ENCODE assay signal across 15 cellular contexts in genomic region chr1:51789342-51789741, GRCh38.
"Had no signal": no experiment of that assay in that cellular context is flagged by ENCODE, and none has a peak within 500 bp of the region (broad histone marks: within the 10 kb centered on the region; RNA-seq: fewer than 3 reads in every experiment).

No MANE protein-coding gene starts in this region.

- DNase-seq: activated CD4-positive, alpha-beta T cell treated with anti-CD3 and anti-CD28 coated beads, Interleukin-2, amount 50 U/mL, for 4 hours; activated gamma-delta T cell; activated T-cell treated with anti-CD3 and anti-CD28 coated beads for 4 hours; dermis blood vessel endothelial cell; effector memory CD4-positive, alpha-beta T cell; esophagus squamous epithelium; heart right ventricle; kidney glomerular epithelial cell; left ventricle myocardium inferior; naive B cell; sigmoid colon; stimulated activated naive CD8-positive, alpha-beta T cell treated with anti-CD3 and anti-CD28 coated beads, Interleukin-15, amount 100 ng/mL, for 72 hours; T-helper 2 cell; transverse colon; WERI-Rb-1 had no signal

- ATAC-seq: heart right ventricle; stimulated activated naive CD8-positive, alpha-beta T cell treated with anti-CD3 and anti-CD28 coated beads, Interleukin-15, amount 100 ng/mL, for 72 hours had no signal

- H3K27me3 Mint-ChIP-seq: naive B cell; stimulated activated naive CD8-positive, alpha-beta T cell treated with anti-CD3 and anti-CD28 coated beads, Interleukin-15, amount 100 ng/mL, for 72 hours had no signal

- H3K9me3 Mint-ChIP-seq: naive B cell; stimulated activated naive CD8-positive, alpha-beta T cell treated with anti-CD3 and anti-CD28 coated beads, Interleukin-15, amount 100 ng/mL, for 72 hours had no signal

- H3K4me3 Mint-ChIP-seq: naive B cell; stimulated activated naive CD8-positive, alpha-beta T cell treated with anti-CD3 and anti-CD28 coated beads, Interleukin-15, amount 100 ng/mL, for 72 hours had no signal
